In genomic region chr3:48013288-48013980, GRCh38 we compare ENCODE assay signal across 7 cellular contexts. TPM values are rescaled to one million over a fixed set of nuclear protein-coding genes. Genes with fewer than 3 reads are reported as not detected.
DNase-seq lines count a peak whose midpoint lies in the region; ATAC-seq and TF ChIP-seq lines count a peak whose summit lies in the region.

No MANE protein-coding gene starts in this region.

- H3K4me1 ChIP-seq in right cardiac atrium (ENCODE audit: control insufficient read depth, insufficient read depth, low read length): peaks cover 14% of the 10 kb centered on the region
- peaks cover 49 to 96% (median 72%) of the 10 kb centered on the region in 4 donors for H3K4me1 ChIP-seq in stomach

- H3K4me3 ChIP-seq in right cardiac atrium (ENCODE audit: low read length) (no peak overlapping the region), stomach (no peak overlapping the region)

- no peaks in the 10 kb centered on the region for H3K9me3 ChIP-seq in right cardiac atrium (ENCODE audit: control insufficient read depth, low read length)
- no peaks in the 10 kb centered on the region for H3K9me3 ChIP-seq in stomach

- peak; percentile 93 to 95 for ATAC-seq in right cardiac atrium
- no peak for ATAC-seq in GM21717 (IDR thresholded peaks at IDR 0.05; ENCODE audit: unreplicated experiment)
- no peak for ATAC-seq in GM18519 (IDR thresholded peaks at IDR 0.05; ENCODE audit: low FRiP score, unreplicated experiment)
- ATAC-seq in HG03469 (IDR thresholded peaks at IDR 0.05; ENCODE audit: unreplicated experiment): no peak

- intact Hi-C loops in right cardiac atrium (cut with DNase I): no loop called here
- intact Hi-C loops in stomach (cut with DNase I; ENCODE audit: low total_unique reads): no loop called here

- TF ChIP-seq EP300 in stomach (IDR thresholded peaks at IDR 0.05): no peak

- H3K27ac ChIP-seq in VCaP: peak overlapping the region; percentile 99
- no peak overlapping the region for H3K27ac ChIP-seq in right cardiac atrium (ENCODE audit: low read length)
- peak overlapping the region in 4 of 5 donors; percentile 62 to 81 (median 72) for H3K27ac ChIP-seq in stomach

- H3K36me3 ChIP-seq in stomach: no peaks in the 10 kb centered on the region

- no peaks in the 10 kb centered on the region for H3K27me3 ChIP-seq in right cardiac atrium (ENCODE audit: control insufficient read depth, insufficient read depth)
- H3K27me3 ChIP-seq in stomach: no peaks in the 10 kb centered on the region

- no peak for TF ChIP-seq POLR2A in stomach (IDR thresholded peaks at IDR 0.05)

- TF ChIP-seq CTCF in VCaP (conservative IDR thresholded peaks at IDR 0.05): no peak
- TF ChIP-seq CTCF in stomach (IDR thresholded peaks at IDR 0.05): no peak

- DNase-seq in HS-27A (ENCODE audit: low read depth) (peak; percentile 68), right cardiac atrium (peak in 2 of 3 donors; percentile 42 to 62), stomach (peak; percentile 42)

RNA-seq across cellular contexts. Expression of gene MAP4, which starts 2.8 kb away (rescaled TPM):
- total RNA-seq in right cardiac atrium: 100 to 1,000 TPM; 443 to 557 (median 472) TPM
- polyA plus RNA-seq in right cardiac atrium: 267 TPM
- 100 to 1,000 TPM in 3 of 5 donors, 10 to 100 TPM in 2; 31.0 to 146 (median 105) TPM for total RNA-seq in stomach
- 10 to 100 TPM; 44.3 to 98.5 (median 75.5) TPM for polyA plus RNA-seq in stomach

Comparison
In these comparisons a context has a peak if more than half of its experiments do, and no peak if none do; other contexts are left out.
1. ATAC-seq: peak in right cardiac atrium (2 of 2); none in GM21717 (single experiment), GM18519 (single experiment) and HG03469 (single experiment).
2. Peak in every context shown above with its lines, with median percentiles within 50 percentile points of each other: DNase-seq.